Comparison of ENCODE assay signal across 37 cellular contexts in the genomic region with DNA sequence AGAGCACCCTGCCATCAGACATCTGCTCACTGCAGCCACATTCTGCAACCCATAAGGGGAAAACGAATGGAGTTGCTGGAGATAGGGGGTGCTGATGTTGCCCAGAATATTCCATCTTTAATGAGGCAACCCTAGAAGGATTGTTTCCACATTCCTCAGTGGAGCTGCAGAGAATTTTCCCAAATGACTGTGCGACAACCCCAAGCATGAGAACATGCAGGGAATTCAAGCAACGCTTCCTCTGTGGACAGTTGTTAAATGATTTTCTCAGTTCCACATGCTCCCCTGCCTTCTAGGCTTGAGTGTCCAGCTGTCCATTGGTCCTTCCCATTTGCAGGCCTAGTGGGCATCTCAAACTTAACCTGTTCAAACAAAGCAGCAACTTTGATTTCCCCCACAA. TPM values are rescaled to one million over a fixed set of nuclear protein-coding genes. Genes with fewer than 3 reads are reported as not detected.
"Had no signal": no experiment of that assay in that cellular context is flagged by ENCODE, and none has a peak within 500 bp of the region (broad histone marks: within the 10 kb centered on the region; RNA-seq: fewer than 3 reads in every experiment).

No MANE protein-coding gene starts in this region.

- ATAC-seq: activated CD4-positive, alpha-beta T cell treated with anti-CD3 and anti-CD28 coated beads for 36 hours; activated CD8-positive, alpha-beta memory T cell treated with anti-CD3 and anti-CD28 coated beads, Interleukin-2, amount 10 ng/mL, durations not matched to agents 7 days and 5 days; activated CD8-positive, alpha-beta T cell treated with anti-CD3 and anti-CD28 coated beads, Interleukin-2, amount 10 ng/mL, durations not matched to agents 7 days and 5 days; activated naive CD8-positive, alpha-beta T cell treated with anti-CD3 and anti-CD28 coated beads, Interleukin-2, amount 50 U/mL, for 24 hours; esophagus mucosa; T-cell had no signal

- H3K27ac ChIP-seq: ascending aorta, breast epithelium, coronary artery, dorsolateral prefrontal cortex had no signal

- DNase-seq: activated CD4-positive, alpha-beta memory T cell treated with anti-CD3 and anti-CD28 coated beads for 36 hours; activated CD4-positive, alpha-beta T cell treated with anti-CD3 and anti-CD28 coated beads for 36 hours; activated CD4-positive, alpha-beta T cell treated with anti-CD3 and anti-CD28 coated beads, Interleukin-2, amount 10 ng/mL, durations not matched to agents 24 days and 14 days; activated CD4-positive, CD25-positive, alpha-beta regulatory T cell; activated CD4-positive, CD25-positive, alpha-beta regulatory T cell treated with anti-CD3 and anti-CD28 coated beads, Interleukin-2, amount 50 U/mL, for 72 hours; activated CD8-positive, alpha-beta memory T cell treated with anti-CD3 and anti-CD28 coated beads, Interleukin-2, amount 10 ng/mL, durations not matched to agents 7 days and 5 days; activated CD8-positive, alpha-beta memory T cell treated with anti-CD3 and anti-CD28 coated beads, Interleukin-2, amount 50 U/mL, for 4 hours; activated CD8-positive, alpha-beta T cell treated with anti-CD3 and anti-CD28 coated beads, Interleukin-2, amount 10 ng/mL, durations not matched to agents 7 days and 5 days; activated effector memory CD4-positive, alpha-beta T cell treated with anti-CD3 and anti-CD28 coated beads, Interleukin-2, amount 50 U/mL, for 16 hours; activated naive CD4-positive, alpha-beta T cell treated with anti-CD3 and anti-CD28 coated beads for 36 hours; activated naive CD8-positive, alpha-beta T cell treated with anti-CD3 and anti-CD28 coated beads for 36 hours; activated naive CD8-positive, alpha-beta T cell treated with anti-CD3 and anti-CD28 coated beads, Interleukin-2, amount 50 U/mL, for 24 hours; activated T-cell treated with anti-CD3 and anti-CD28 coated beads, Interleukin-2, amount 50 U/mL, for 1 hour; activated T-cell treated with anti-CD3 and anti-CD28 coated beads, Interleukin-2, amount 50 U/mL, for 48 hours; dorsolateral prefrontal cortex; effector memory CD4-positive, alpha-beta T cell; endodermal cell; foreskin fibroblast; head of caudate nucleus; T-cell; T1000 had no signal

- H3K4me1 ChIP-seq: ascending aorta had no signal

- H3K4me1 Mint-ChIP-seq: activated CD4-positive, alpha-beta T cell treated with anti-CD3 and anti-CD28 coated beads for 36 hours; activated CD4-positive, alpha-beta T cell treated with anti-CD3 and anti-CD28 coated beads, Interleukin-2, amount 10 ng/mL, durations not matched to agents 24 days and 14 days; activated naive CD8-positive, alpha-beta T cell treated with anti-CD3 and anti-CD28 coated beads for 36 hours; activated naive CD8-positive, alpha-beta T cell treated with anti-CD3 and anti-CD28 coated beads, Interleukin-2, amount 50 U/mL, for 24 hours had no signal

- H3K27me3 ChIP-seq: ascending aorta, breast epithelium had no signal

- H3K9me3 ChIP-seq: ascending aorta, breast epithelium had no signal

- H3K4me3 ChIP-seq: ascending aorta, breast epithelium, coronary artery, dorsolateral prefrontal cortex had no signal

- H3K36me3 ChIP-seq: ascending aorta, breast epithelium had no signal

- H3K36me3 Mint-ChIP-seq: activated CD4-positive, alpha-beta memory T cell treated with anti-CD3 and anti-CD28 coated beads for 36 hours; activated CD8-positive, alpha-beta memory T cell treated with anti-CD3 and anti-CD28 coated beads, Interleukin-2, amount 10 ng/mL, durations not matched to agents 7 days and 5 days; activated naive CD4-positive, alpha-beta T cell treated with anti-CD3 and anti-CD28 coated beads, Interleukin-2, amount 50 U/mL, for 24 hours; activated naive CD8-positive, alpha-beta T cell treated with anti-CD3 and anti-CD28 coated beads for 36 hours; brain; T-cell had no signal

- H3K27ac Mint-ChIP-seq: activated CD4-positive, alpha-beta memory T cell treated with anti-CD3 and anti-CD28 coated beads for 36 hours; activated CD4-positive, alpha-beta T cell treated with anti-CD3 and anti-CD28 coated beads for 36 hours; activated CD4-positive, alpha-beta T cell treated with anti-CD3 and anti-CD28 coated beads, Interleukin-2, amount 10 ng/mL, durations not matched to agents 24 days and 14 days; activated CD8-positive, alpha-beta memory T cell treated with anti-CD3 and anti-CD28 coated beads, Interleukin-2, amount 10 ng/mL, durations not matched to agents 7 days and 5 days; activated CD8-positive, alpha-beta T cell treated with anti-CD3 and anti-CD28 coated beads, Interleukin-2, amount 10 ng/mL, durations not matched to agents 7 days and 5 days; activated naive CD4-positive, alpha-beta T cell treated with anti-CD3 and anti-CD28 coated beads for 36 hours; activated naive CD4-positive, alpha-beta T cell treated with anti-CD3 and anti-CD28 coated beads, Interleukin-2, amount 50 U/mL, for 24 hours; activated naive CD8-positive, alpha-beta T cell treated with anti-CD3 and anti-CD28 coated beads for 36 hours; activated naive CD8-positive, alpha-beta T cell treated with anti-CD3 and anti-CD28 coated beads, Interleukin-2, amount 50 U/mL, for 24 hours; activated T-helper 1 cell treated with anti-CD3 and anti-CD28 coated beads, Interleukin-12 subunit alpha, Interleukin-12 subunit beta, Interleukin-2, Interleukin-4 antibody, amounts not matched to agents 30 ng/mL and 10 ng/mL and 1 ng/mL, durations not matched to agents 14 hours and 24 hours and 36 hours; activated T-helper 2 cell treated with anti-CD3 and anti-CD28 coated beads, Interferon-gamma antibody, Interleukin-2, Interleukin-4, amounts not matched to agents 10 μg/mL and 5 μg/mL and 100 μg/mL, durations not matched to agents 14 hours and 24 hours and 36 hours; brain; dendritic cell treated with granulocyte-macrophage colony-stimulating factor and Interleukin-4, amounts not matched to agents 40 ng/mL and 50 ng/mL, for 4 days; endodermal cell; T-cell; T-helper 1 cell treated with Interleukin-12 subunit alpha and Interleukin-12 subunit beta and Interleukin-4 antibody, amounts not matched to agents 30 μg/mL and 1 μg/mL, for 36 hours; T-helper 2 cell treated with Interferon-gamma antibody and Interleukin-4, amounts not matched to agents 5 μg/mL and 100 μg/mL, for 36 hours had no signal

- H3K4me3 Mint-ChIP-seq: activated CD4-positive, alpha-beta memory T cell treated with anti-CD3 and anti-CD28 coated beads for 36 hours; activated CD4-positive, alpha-beta T cell treated with anti-CD3 and anti-CD28 coated beads for 36 hours; activated CD4-positive, alpha-beta T cell treated with anti-CD3 and anti-CD28 coated beads, Interleukin-2, amount 10 ng/mL, durations not matched to agents 24 days and 14 days; activated CD8-positive, alpha-beta memory T cell treated with anti-CD3 and anti-CD28 coated beads, Interleukin-2, amount 10 ng/mL, durations not matched to agents 7 days and 5 days; activated CD8-positive, alpha-beta T cell treated with anti-CD3 and anti-CD28 coated beads, Interleukin-2, amount 10 ng/mL, durations not matched to agents 7 days and 5 days; activated naive CD4-positive, alpha-beta T cell treated with anti-CD3 and anti-CD28 coated beads for 36 hours; activated naive CD4-positive, alpha-beta T cell treated with anti-CD3 and anti-CD28 coated beads, Interleukin-2, amount 50 U/mL, for 24 hours; activated naive CD8-positive, alpha-beta T cell treated with anti-CD3 and anti-CD28 coated beads for 36 hours; activated naive CD8-positive, alpha-beta T cell treated with anti-CD3 and anti-CD28 coated beads, Interleukin-2, amount 50 U/mL, for 24 hours; activated T-helper 1 cell treated with anti-CD3 and anti-CD28 coated beads, Interleukin-12 subunit alpha, Interleukin-12 subunit beta, Interleukin-2, Interleukin-4 antibody, amounts not matched to agents 30 ng/mL and 10 ng/mL and 1 ng/mL, durations not matched to agents 14 hours and 24 hours and 36 hours; brain; central memory CD8-positive, alpha-beta T cell; dendritic cell treated with granulocyte-macrophage colony-stimulating factor and Interleukin-4, amounts not matched to agents 40 ng/mL and 50 ng/mL, for 4 days; endodermal cell; T-cell; T-helper 1 cell treated with Interleukin-12 subunit alpha and Interleukin-12 subunit beta and Interleukin-4 antibody, amounts not matched to agents 30 μg/mL and 1 μg/mL, for 36 hours; T-helper 2 cell treated with Interferon-gamma antibody and Interleukin-4, amounts not matched to agents 5 μg/mL and 100 μg/mL, for 36 hours had no signal

RNA-seq across cellular contexts. Expression of a gene that starts 20.5 kb away (rescaled TPM):
- total RNA-seq: activated CD4-positive, alpha-beta memory T cell treated with anti-CD3 and anti-CD28 coated beads for 36 hours; activated CD4-positive, alpha-beta T cell treated with anti-CD3 and anti-CD28 coated beads for 36 hours; activated CD4-positive, alpha-beta T cell treated with anti-CD3 and anti-CD28 coated beads, Interleukin-2, amount 10 ng/mL, durations not matched to agents 24 days and 14 days; activated CD8-positive, alpha-beta memory T cell treated with anti-CD3 and anti-CD28 coated beads for 36 hours; activated CD8-positive, alpha-beta memory T cell treated with anti-CD3 and anti-CD28 coated beads, Interleukin-2, amount 10 ng/mL, durations not matched to agents 7 days and 5 days; activated CD8-positive, alpha-beta T cell treated with anti-CD3 and anti-CD28 coated beads, Interleukin-2, amount 10 ng/mL, durations not matched to agents 7 days and 5 days; activated naive CD4-positive, alpha-beta T cell treated with anti-CD3 and anti-CD28 coated beads for 36 hours; activated naive CD8-positive, alpha-beta T cell treated with anti-CD3 and anti-CD28 coated beads for 36 hours; activated T-helper 1 cell treated with anti-CD3 and anti-CD28 coated beads, Interleukin-12 subunit alpha, Interleukin-12 subunit beta, Interleukin-2, Interleukin-4 antibody, amounts not matched to agents 30 ng/mL and 10 ng/mL and 1 ng/mL, durations not matched to agents 14 hours and 24 hours and 36 hours; activated T-helper 2 cell treated with anti-CD3 and anti-CD28 coated beads, Interferon-gamma antibody, Interleukin-2, Interleukin-4, amounts not matched to agents 10 μg/mL and 5 μg/mL and 100 μg/mL, durations not matched to agents 14 hours and 24 hours and 36 hours; ascending aorta; cardiac septum; cerebellum; endodermal cell; epithelial cell of proximal tubule; esophagus mucosa; T-cell had no signal

RNA-seq across cellular contexts. Expression of a gene that starts 21.3 kb away (rescaled TPM):
- total RNA-seq: activated CD4-positive, alpha-beta memory T cell treated with anti-CD3 and anti-CD28 coated beads for 36 hours; activated CD4-positive, alpha-beta T cell treated with anti-CD3 and anti-CD28 coated beads for 36 hours; activated CD4-positive, alpha-beta T cell treated with anti-CD3 and anti-CD28 coated beads, Interleukin-2, amount 10 ng/mL, durations not matched to agents 24 days and 14 days; activated CD8-positive, alpha-beta memory T cell treated with anti-CD3 and anti-CD28 coated beads for 36 hours; activated CD8-positive, alpha-beta memory T cell treated with anti-CD3 and anti-CD28 coated beads, Interleukin-2, amount 10 ng/mL, durations not matched to agents 7 days and 5 days; activated CD8-positive, alpha-beta T cell treated with anti-CD3 and anti-CD28 coated beads, Interleukin-2, amount 10 ng/mL, durations not matched to agents 7 days and 5 days; activated naive CD4-positive, alpha-beta T cell treated with anti-CD3 and anti-CD28 coated beads for 36 hours; activated naive CD8-positive, alpha-beta T cell treated with anti-CD3 and anti-CD28 coated beads for 36 hours; activated T-helper 1 cell treated with anti-CD3 and anti-CD28 coated beads, Interleukin-12 subunit alpha, Interleukin-12 subunit beta, Interleukin-2, Interleukin-4 antibody, amounts not matched to agents 30 ng/mL and 10 ng/mL and 1 ng/mL, durations not matched to agents 14 hours and 24 hours and 36 hours; activated T-helper 2 cell treated with anti-CD3 and anti-CD28 coated beads, Interferon-gamma antibody, Interleukin-2, Interleukin-4, amounts not matched to agents 10 μg/mL and 5 μg/mL and 100 μg/mL, durations not matched to agents 14 hours and 24 hours and 36 hours; ascending aorta; cerebellum; endodermal cell; epithelial cell of proximal tubule; esophagus mucosa; T-cell had no signal

RNA-seq across cellular contexts. Expression of a gene that starts 58.5 kb away (rescaled TPM):
- total RNA-seq: activated CD8-positive, alpha-beta memory T cell treated with anti-CD3 and anti-CD28 coated beads, Interleukin-2, amount 10 ng/mL, durations not matched to agents 7 days and 5 days; activated CD8-positive, alpha-beta T cell treated with anti-CD3 and anti-CD28 coated beads, Interleukin-2, amount 10 ng/mL, durations not matched to agents 7 days and 5 days; T-cell had no signal
